11 cellular contexts compared by ENCODE assay signal in genomic region chr6:111777357-111777756, GRCh38.
DNase-seq lines count a peak whose midpoint lies in the region; ATAC-seq and TF ChIP-seq lines count a peak whose summit lies in the region.
"Had no signal": no experiment of that assay in that cellular context is flagged by ENCODE, and none has a peak within 500 bp of the region (broad histone marks: within the 10 kb centered on the region; RNA-seq: fewer than 3 reads in every experiment).

No MANE protein-coding gene starts in this region.

- peaks cover 87% of the 10 kb centered on the region for H3K4me1 ChIP-seq in CD8-positive, alpha-beta memory T cell (ENCODE audit: insufficient read depth, low read length)
- peaks cover 40% of the 10 kb centered on the region for H3K4me1 ChIP-seq in GM23248 (ENCODE audit: insufficient read depth)

- H3K4me3 ChIP-seq in CD8-positive, alpha-beta memory T cell (ENCODE audit: low read length) = no peak overlapping the region
- H3K4me3 ChIP-seq in GM23248 = no peak overlapping the region

- no peak overlapping the region for H2AFZ ChIP-seq in GM23248

- peaks cover 27% of the 10 kb centered on the region for H3F3A ChIP-seq in GM23248 (ENCODE audit: insufficient read depth)

- no peaks in the 10 kb centered on the region for H3K36me3 ChIP-seq in CD8-positive, alpha-beta memory T cell (ENCODE audit: insufficient read depth, low read length)
- H3K36me3 ChIP-seq in GM23248 (ENCODE audit: low read depth) = no peaks in the 10 kb centered on the region

- no peak for TF ChIP-seq CTCF in mesothelial cell of epicardium (IDR thresholded peaks at IDR 0.05; ENCODE audit: unreplicated experiment)

- H3K4me2 ChIP-seq in GM23248 (ENCODE audit: unreplicated experiment) = peak overlapping the region; percentile 60

- 63 to 67% methylated on average over 6 of the region's 6 CpGs for WGBS in GM23248 (ENCODE audit: low coverage in 1 of 2, low lambda C conversion rate in 2 of 2, missing lambda C conversion rate in 2 of 2), 2 experiments

- H3K9me3 Mint-ChIP-seq in CD8-positive, alpha-beta memory T cell = no peaks in the 10 kb centered on the region
- no peaks in the 10 kb centered on the region for H3K9me3 Mint-ChIP-seq in activated CD8-positive, alpha-beta T cell treated with anti-CD3 and anti-CD28 coated beads, Interleukin-2, amount 10 ng/mL, durations not matched to agents 7 days and 5 days (ENCODE audit: insufficient read depth)
- H3K9me3 Mint-ChIP-seq in mesothelial cell of epicardium = no peaks in the 10 kb centered on the region

- peaks cover 87 to 96% (median 96%) of the 10 kb centered on the region in 3 donors for H3K4me1 Mint-ChIP-seq in CD8-positive, alpha-beta memory T cell
- H3K4me1 Mint-ChIP-seq in activated CD8-positive, alpha-beta T cell treated with anti-CD3 and anti-CD28 coated beads, Interleukin-2, amount 10 ng/mL, durations not matched to agents 7 days and 5 days (ENCODE audit: low read depth) = peaks cover 78% of the 10 kb centered on the region
- peaks cover 21% of the 10 kb centered on the region for H3K4me1 Mint-ChIP-seq in mesothelial cell of epicardium

- peak in 3 of 5 donors; percentile 15 to 67 (median 48) for DNase-seq in CD8-positive, alpha-beta memory T cell
- no peak for DNase-seq in GM23248
- peak; percentile 32 for DNase-seq in activated CD8-positive, alpha-beta T cell treated with anti-CD3 and anti-CD28 coated beads, Interleukin-2, amount 10 ng/mL, durations not matched to agents 7 days and 5 days
- no peak for DNase-seq in mesothelial cell of epicardium (ENCODE audit: low spot score in 2 of 2, unreplicated experiment in 2 of 2)
- no peak for DNase-seq in NCI-H2107 treated with DMSO at 0.1 percent for 48 hours (lab: John Stamatoyannopoulos, UW; ENCODE audit: unreplicated experiment)
- DNase-seq in HCEC 1CT = no peak
- DNase-seq: activated CD8-positive, alpha-beta memory T cell treated with anti-CD3 and anti-CD28 coated beads, Interleukin-2, amount 50 U/mL, for 48 hours; midbrain had no signal

- H3K79me2 ChIP-seq in GM23248 (ENCODE audit: insufficient read depth) = peaks cover 81% of the 10 kb centered on the region

- H3K27ac ChIP-seq in CD8-positive, alpha-beta memory T cell (ENCODE audit: low read depth, low read length) = no peak overlapping the region
- peak overlapping the region; percentile 50 for H3K27ac ChIP-seq in GM23248
- H3K27ac ChIP-seq: epithelial cell of prostate had no signal

- POLR2A ChIA-PET in CD8-positive, alpha-beta memory T cell (lab: Charles Lee) = interaction anchor here (0.6 to 2.3 kb wide), 3 partner anchors 18 to 96 kb away, joined by 3 to 10 read pairs (median 3); partner anchors contain the start of gene FYN
- POLR2A ChIA-PET in activated CD8-positive, alpha-beta T cell treated with anti-CD3 and anti-CD28 coated beads, Interleukin-2, amount 10 ng/mL, durations not matched to agents 7 days and 5 days (lab: Charles Lee) = interaction anchor here (0.7 to 1.4 kb wide), 3 partner anchors 10 to 263 kb away, joined by 3 to 4 read pairs (median 3); no protein-coding TSS in a partner anchor

- peak; percentile 32 for ATAC-seq in activated CD8-positive, alpha-beta T cell treated with anti-CD3 and anti-CD28 coated beads, Interleukin-2, amount 10 ng/mL, durations not matched to agents 7 days and 5 days
- ATAC-seq in HG03108 (IDR thresholded peaks at IDR 0.05; ENCODE audit: unreplicated experiment) = no peak
- ATAC-seq in GM21515 (IDR thresholded peaks at IDR 0.05; ENCODE audit: unreplicated experiment) = no peak

- peaks cover 0 to 63% (median 5%) of the 10 kb centered on the region in 3 donors for H3K36me3 Mint-ChIP-seq in CD8-positive, alpha-beta memory T cell
- H3K36me3 Mint-ChIP-seq in activated CD8-positive, alpha-beta T cell treated with anti-CD3 and anti-CD28 coated beads, Interleukin-2, amount 10 ng/mL, durations not matched to agents 7 days and 5 days (ENCODE audit: low read depth) = peaks cover 30% of the 10 kb centered on the region
- no peaks in the 10 kb centered on the region for H3K36me3 Mint-ChIP-seq in mesothelial cell of epicardium

- no peaks in the 10 kb centered on the region for H4K20me1 ChIP-seq in GM23248 (ENCODE audit: insufficient read depth)

- no peaks in the 10 kb centered on the region for H3K9me3 ChIP-seq in CD8-positive, alpha-beta memory T cell (ENCODE audit: low read length)
- no peaks in the 10 kb centered on the region for H3K9me3 ChIP-seq in GM23248 (ENCODE audit: low read depth)

- H3K27me3 Mint-ChIP-seq in CD8-positive, alpha-beta memory T cell = no peaks in the 10 kb centered on the region
- H3K27me3 Mint-ChIP-seq in activated CD8-positive, alpha-beta T cell treated with anti-CD3 and anti-CD28 coated beads, Interleukin-2, amount 10 ng/mL, durations not matched to agents 7 days and 5 days (ENCODE audit: low read depth) = no peaks in the 10 kb centered on the region
- H3K27me3 Mint-ChIP-seq in mesothelial cell of epicardium (ENCODE audit: low read depth) = no peaks in the 10 kb centered on the region

- H3K27ac Mint-ChIP-seq in CD8-positive, alpha-beta memory T cell = peak overlapping the region; percentile 75 to 99 (median 86)
- H3K27ac Mint-ChIP-seq in activated CD8-positive, alpha-beta T cell treated with anti-CD3 and anti-CD28 coated beads, Interleukin-2, amount 10 ng/mL, durations not matched to agents 7 days and 5 days = peak overlapping the region; percentile 69
- peak overlapping the region; percentile 8 for H3K27ac Mint-ChIP-seq in mesothelial cell of epicardium

- in situ Hi-C loops in GM23248 (cut with MboI) = no loop called here

- H3K4me3 Mint-ChIP-seq in CD8-positive, alpha-beta memory T cell = peak overlapping the region; percentile 10 to 81 (median 63)
- H3K4me3 Mint-ChIP-seq in activated CD8-positive, alpha-beta T cell treated with anti-CD3 and anti-CD28 coated beads, Interleukin-2, amount 10 ng/mL, durations not matched to agents 7 days and 5 days = no peak overlapping the region
- no peak overlapping the region for H3K4me3 Mint-ChIP-seq in mesothelial cell of epicardium

- CTCF ChIA-PET in CD8-positive, alpha-beta memory T cell (lab: Charles Lee) = interaction anchor here (0.7 to 4.0 kb wide), 24 partner anchors 9 to 220 kb away, joined by 3 to 30 read pairs (median 4); partner anchors contain the start of gene FYN
- CTCF ChIA-PET in activated CD8-positive, alpha-beta T cell treated with anti-CD3 and anti-CD28 coated beads, Interleukin-2, amount 10 ng/mL, durations not matched to agents 7 days and 5 days (lab: Charles Lee) = interaction anchor here (0.9 to 1.7 kb wide), 9 partner anchors 9 to 96 kb away, joined by 3 to 8 read pairs (median 5); partner anchors contain the start of gene FYN

- H3K9me2 ChIP-seq in GM23248 (ENCODE audit: insufficient read depth) = no peaks in the 10 kb centered on the region

- H3K27me3 ChIP-seq in CD8-positive, alpha-beta memory T cell (ENCODE audit: insufficient read depth, low read length, poor library complexity, severe bottlenecking) = no peaks in the 10 kb centered on the region
- no peaks in the 10 kb centered on the region for H3K27me3 ChIP-seq in GM23248 (replicated peaks; ENCODE audit: insufficient read depth)

- H3K9ac ChIP-seq in GM23248 = no peak overlapping the region

Comparison
In these comparisons a context has a peak if more than half of its experiments do, and no peak if none do; other contexts are left out.
1. DNase-seq: peak in CD8-positive, alpha-beta memory T cell (3 of 5) and activated CD8-positive, alpha-beta T cell treated with anti-CD3 and anti-CD28 coated beads, Interleukin-2, amount 10 ng/mL, durations not matched to agents 7 days and 5 days (single experiment); none in GM23248 (single experiment), mesothelial cell of epicardium (0 of 2), NCI-H2107 treated with DMSO at 0.1 percent for 48 hours (single experiment) and HCEC 1CT (single experiment).
2. H3K27ac Mint-ChIP-seq: peak in every context shown above with its lines; median percentile 86 in CD8-positive, alpha-beta memory T cell; 69 in activated CD8-positive, alpha-beta T cell treated with anti-CD3 and anti-CD28 coated beads, Interleukin-2, amount 10 ng/mL, durations not matched to agents 7 days and 5 days; 8 in mesothelial cell of epicardium.
3. H3K4me3 Mint-ChIP-seq: peak in CD8-positive, alpha-beta memory T cell (7 of 7); none in activated CD8-positive, alpha-beta T cell treated with anti-CD3 and anti-CD28 coated beads, Interleukin-2, amount 10 ng/mL, durations not matched to agents 7 days and 5 days (single experiment) and mesothelial cell of epicardium (single experiment).